In genomic region chr3:179276743-179277142, GRCh38 we compare ENCODE assay signal across 9 cellular contexts.
"Had no signal": no experiment of that assay in that cellular context is flagged by ENCODE, and none has a peak within 500 bp of the region (broad histone marks: within the 10 kb centered on the region; RNA-seq: fewer than 3 reads in every experiment).

No MANE protein-coding gene starts in this region.

- H3K4me1 ChIP-seq: HAP-1 had no signal

- H3K9me3 Mint-ChIP-seq: H9, HFFc6 had no signal

- H3K36me3 ChIP-seq: HAP-1 had no signal

- H3K9me3 ChIP-seq: HAP-1 had no signal

- H3K27ac ChIP-seq: GM23248 had no signal

- FAIRE-seq: H54 had no signal

- DNase-seq: GM23248, GOT3, H7, H9, HCEC 1CT, HFFc6 had no signal

- H3K9ac ChIP-seq: GM23248 had no signal

- H3K4me3 ChIP-seq: GM23248, HAP-1 had no signal

- H3K27ac Mint-ChIP-seq: H9, HFFc6 had no signal

- H3K4me3 Mint-ChIP-seq: H9, HFFc6 had no signal

- ATAC-seq: HCT116 had no signal
